Comparison of ENCODE assay signal across 8 cellular contexts in genomic region chr1:46394872-46395465, GRCh38. TPM values are rescaled to one million over a fixed set of nuclear protein-coding genes. Genes with fewer than 3 reads are reported as not detected.
A peak's percentile ranks its signal among the peaks of the same experiment; 100 is the strongest.
DNase-seq lines count a peak whose midpoint lies in the region; ATAC-seq lines count a peak whose summit lies in the region.

No MANE protein-coding gene starts in this region.

- no peaks in the 10 kb centered on the region for H3K36me3 ChIP-seq in mesendoderm (ENCODE audit: control insufficient read depth, insufficient read depth, low read length)

- DNase-seq in DMS53 (lab: John Stamatoyannopoulos, UW) (peak; percentile 45), DMS53 treated with DMSO at 0.1 percent for 48 hours (lab: John Stamatoyannopoulos, UW; ENCODE audit: unreplicated experiment) (no peak), mesendoderm (no peak), EL (no peak)

- H3K27me3 ChIP-seq in mesendoderm (ENCODE audit: insufficient read depth, low read length, poor library complexity) = no peaks in the 10 kb centered on the region

- no peak overlapping the region for H3K23ac ChIP-seq in mesendoderm (ENCODE audit: low read length)

- no peak overlapping the region for H3K4me3 ChIP-seq in mesendoderm (ENCODE audit: low read length)

- no peaks in the 10 kb centered on the region for H3K79me1 ChIP-seq in mesendoderm (ENCODE audit: low read length)

- H3K79me2 ChIP-seq in mesendoderm (ENCODE audit: control insufficient read depth, insufficient read depth, low read length) = no peaks in the 10 kb centered on the region

- no peaks in the 10 kb centered on the region for H3K4me1 ChIP-seq in mesendoderm (ENCODE audit: control insufficient read depth, low read depth, low read length)

- no peak overlapping the region for H4K5ac ChIP-seq in mesendoderm (ENCODE audit: low read length)

- H3K27ac ChIP-seq in cingulate gyrus (ENCODE audit: low read depth, low read length) = peak overlapping the region; percentile 39
- no peak overlapping the region for H3K27ac ChIP-seq in mesendoderm (ENCODE audit: low read depth, low read length)
- H3K27ac ChIP-seq in temporal lobe (ENCODE audit: low read depth, low read length) = peak overlapping the region; percentile 68

- ATAC-seq in GM18498 (IDR thresholded peaks at IDR 0.05; ENCODE audit: unreplicated experiment) (no peak), HG03520 (IDR thresholded peaks at IDR 0.05; ENCODE audit: unreplicated experiment) (no peak)

- H2BK5ac ChIP-seq in mesendoderm (ENCODE audit: low read length) = no peak overlapping the region

- H3K9ac ChIP-seq in mesendoderm (ENCODE audit: low read length) = peak overlapping the region; percentile 72

- H3K4ac ChIP-seq in mesendoderm (ENCODE audit: low read depth, low read length) = no peak overlapping the region

- no peak overlapping the region for H2AK5ac ChIP-seq in mesendoderm (ENCODE audit: low read length)

- no peak overlapping the region for H2BK15ac ChIP-seq in mesendoderm (replicated peaks; ENCODE audit: low read depth)

- H3K4me2 ChIP-seq in mesendoderm (ENCODE audit: low read length) = peak overlapping the region; percentile 94

- no peak overlapping the region for H3K18ac ChIP-seq in mesendoderm (ENCODE audit: low read length)

- peak overlapping the region; percentile 86 for H3K56ac ChIP-seq in mesendoderm (ENCODE audit: low read length)

- H4K8ac ChIP-seq in mesendoderm (ENCODE audit: low read depth, low read length) = no peak overlapping the region

- no CpG with 5 or more reads among the region's 17 CpGs for WGBS in mesendoderm (ENCODE audit: extremely low coverage, insufficient coverage, low lambda C conversion rate)

- H2BK120ac ChIP-seq in mesendoderm (ENCODE audit: low read depth, low read length) = no peak overlapping the region

RNA-seq across cellular contexts. Expression of gene FAAH, which starts 0.9 kb away (rescaled TPM):
- polyA plus RNA-seq in mesendoderm (2013, experiment 1 of 2) = 3.3 TPM
- polyA plus RNA-seq in mesendoderm (2013, experiment 2 of 2) = 3.3 TPM
- 17.0 TPM for total RNA-seq in temporal lobe

RNA-seq across cellular contexts. Expression of gene NSUN4, which starts 54.4 kb away (rescaled TPM):
- polyA plus RNA-seq in mesendoderm (2013, experiment 1 of 2) = 15.9 TPM
- polyA plus RNA-seq in mesendoderm (2013, experiment 2 of 2) = 16.9 TPM
- 8.4 TPM for total RNA-seq in temporal lobe
